ENCODE assay signal across 16 cellular contexts in genomic region chr1:173445164-173445563, GRCh38. TPM values are rescaled to one million over a fixed set of nuclear protein-coding genes. Genes with fewer than 3 reads are reported as not detected.
DNase-seq lines count a peak whose midpoint lies in the region; ATAC-seq and TF ChIP-seq lines count a peak whose summit lies in the region.
"Had no signal": no experiment of that assay in that cellular context is flagged by ENCODE, and none has a peak within 500 bp of the region (broad histone marks: within the 10 kb centered on the region; RNA-seq: fewer than 3 reads in every experiment).

No MANE protein-coding gene starts in this region.

- ATAC-seq in GM23338 (no peak), HG02571 (IDR thresholded peaks at IDR 0.05; ENCODE audit: unreplicated experiment) (no peak), left lung (no peak)

- 0 out of 2 replicates have a peak, but pooled peaks cover 6% of the 10 kb centered on the region for H3F3A ChIP-seq in GM23338 (replicated peaks; ENCODE audit: low read depth)

- H3K9me2 ChIP-seq in GM23338 (ENCODE audit: insufficient read depth) (no peaks in the 10 kb centered on the region; the same call in 1 of the 2 replicates), OCI-LY7 (ENCODE audit: insufficient read depth, low read length) (no peaks in the 10 kb centered on the region)

- no peak overlapping the region for H2AFZ ChIP-seq in GM23338
- H2AFZ ChIP-seq in OCI-LY7 (ENCODE audit: low read length), result no peak overlapping the region

- H3K27ac Mint-ChIP-seq in activated CD4-positive, alpha-beta T cell treated with anti-CD3 and anti-CD28 coated beads, Interleukin-2, amount 10 ng/mL, durations not matched to agents 7 days and 5 days, result peak overlapping the region; percentile 65
- H3K27ac Mint-ChIP-seq in GM23338 (no peak overlapping the region), nephron progenitor cell (peak overlapping the region; percentile 4)

- H3K9me3 ChIP-seq in OCI-LY7 (ENCODE audit: low read length), result 0 out of 2 replicates have a peak, but pooled peaks cover 16% of the 10 kb centered on the region
- H3K9me3 ChIP-seq in vagina, result peaks cover 3% of the 10 kb centered on the region
- peaks cover 0 to 8% of the 10 kb centered on the region in 2 donors for H3K9me3 ChIP-seq in left lung
- H3K9me3 ChIP-seq: colonic mucosa, stomach had no signal

- H3K27ac ChIP-seq in GM23338 (ENCODE audit: low read depth) (peak overlapping the region; percentile 73), OCI-LY7 (ENCODE audit: low read depth, low read length, poor library complexity, severe bottlenecking) (no peak overlapping the region), vagina (no peak overlapping the region), left lung (no peak overlapping the region)
- H3K27ac ChIP-seq: colonic mucosa, stomach had no signal

- POLR2A ChIA-PET in activated CD4-positive, alpha-beta T cell treated with anti-CD3 and anti-CD28 coated beads, Interleukin-2, amount 10 ng/mL, durations not matched to agents 7 days and 5 days (lab: Charles Lee), result no interaction called here
- POLR2A ChIA-PET in OCI-LY7 (lab: Charles Lee), result interaction anchor here (1.0 kb wide), 1 partner anchor 628 kb away, joined by 3 read pairs; no protein-coding TSS in a partner anchor

- H4K20me1 ChIP-seq in GM23338 (replicated peaks; ENCODE audit: insufficient read depth), result no peaks in the 10 kb centered on the region
- H4K20me1 ChIP-seq in OCI-LY7 (ENCODE audit: insufficient read depth, low read length), result no peaks in the 10 kb centered on the region

- H3K36me3 Mint-ChIP-seq in activated CD4-positive, alpha-beta T cell treated with anti-CD3 and anti-CD28 coated beads, Interleukin-2, amount 10 ng/mL, durations not matched to agents 7 days and 5 days (ENCODE audit: low read depth), result peaks cover 35% of the 10 kb centered on the region
- peaks cover 56% of the 10 kb centered on the region for H3K36me3 Mint-ChIP-seq in GM23338 (ENCODE audit: low read depth)
- peaks cover 37% of the 10 kb centered on the region for H3K36me3 Mint-ChIP-seq in nephron progenitor cell (ENCODE audit: low read depth)

- H3K79me2 ChIP-seq in GM23338 (replicated peaks; ENCODE audit: insufficient read depth) (peaks cover 38% of the 10 kb centered on the region), OCI-LY7 (ENCODE audit: insufficient read depth, low read depth, low read length) (no peaks in the 10 kb centered on the region)

- no peak for TF ChIP-seq CTCF in GM23338 (conservative IDR thresholded peaks at IDR 0.05; ENCODE audit: low read depth in 2 of 2)
- no peak for TF ChIP-seq CTCF in OCI-LY7 (conservative IDR thresholded peaks at IDR 0.05; ENCODE audit: low read length)
- TF ChIP-seq CTCF in nephron progenitor cell (IDR thresholded peaks at IDR 0.05), result no peak
- TF ChIP-seq CTCF in vagina (IDR thresholded peaks at IDR 0.05), result no peak
- TF ChIP-seq CTCF in left lung (IDR thresholded peaks at IDR 0.05), result no peak

- H3K27me3 Mint-ChIP-seq in activated CD4-positive, alpha-beta T cell treated with anti-CD3 and anti-CD28 coated beads, Interleukin-2, amount 10 ng/mL, durations not matched to agents 7 days and 5 days, result no peaks in the 10 kb centered on the region
- H3K27me3 Mint-ChIP-seq in GM23338 (ENCODE audit: insufficient read depth, low read depth, poor library complexity), result peaks cover 3% of the 10 kb centered on the region
- peaks cover 4% of the 10 kb centered on the region for H3K27me3 Mint-ChIP-seq in nephron progenitor cell (ENCODE audit: low read depth, poor library complexity)

- no peak overlapping the region for H3K4me3 ChIP-seq in GM23338
- H3K4me3 ChIP-seq in OCI-LY7 (ENCODE audit: low read depth, low read length, poor library complexity, severe bottlenecking), result no peak overlapping the region
- no peak overlapping the region for H3K4me3 ChIP-seq in vagina
- H3K4me3 ChIP-seq in left lung, result no peak overlapping the region
- H3K4me3 ChIP-seq: colonic mucosa, stomach had no signal

- H3K4me1 ChIP-seq in GM23338 (ENCODE audit: insufficient read depth) (peaks cover 39% of the 10 kb centered on the region), OCI-LY7 (ENCODE audit: insufficient read depth, low read length, poor library complexity, severe bottlenecking) (peaks cover 13% of the 10 kb centered on the region), vagina (no peaks in the 10 kb centered on the region), left lung (no peaks in the 10 kb centered on the region)
- H3K4me1 ChIP-seq: colonic mucosa, stomach had no signal

- H3K27me3 ChIP-seq in GM23338 (ENCODE audit: insufficient read depth), result no peaks in the 10 kb centered on the region
- H3K27me3 ChIP-seq in vagina, result no peaks in the 10 kb centered on the region
- H3K27me3 ChIP-seq in left lung, result no peaks in the 10 kb centered on the region
- H3K27me3 ChIP-seq: colonic mucosa, stomach had no signal

- CTCF ChIA-PET in activated CD4-positive, alpha-beta T cell treated with anti-CD3 and anti-CD28 coated beads, Interleukin-2, amount 10 ng/mL, durations not matched to agents 7 days and 5 days (lab: Charles Lee), result no interaction called here
- CTCF ChIA-PET in OCI-LY7 (lab: Charles Lee; ENCODE audit: unreplicated experiment), result no interaction called here

- DNase-seq in activated CD4-positive, alpha-beta T cell treated with anti-CD3 and anti-CD28 coated beads, Interleukin-2, amount 10 ng/mL, durations not matched to agents 7 days and 5 days, result no peak
- no peak for DNase-seq in activated CD4-positive, alpha-beta T cell treated with anti-CD3 and anti-CD28 coated beads for 1 hour
- DNase-seq in GM23338 (ENCODE audit: low spot score), result no peak
- DNase-seq in OCI-LY7 (ENCODE audit: low spot score), result no peak
- DNase-seq in nephron progenitor cell, result no peak
- no peak for DNase-seq in vagina (ENCODE audit: extremely low spot score in 2 of 2)
- no peak for DNase-seq in left lung
- DNase-seq: amniotic stem cell, colonic mucosa, COR-L47, islet precursor cell, midbrain, NCI-H345, small intestine, stomach had no signal

- H3K4me2 ChIP-seq in GM23338, result peak overlapping the region; percentile 31; the same call in 1 of the 2 replicates
- H3K4me2 ChIP-seq in OCI-LY7 (ENCODE audit: low read length), result peak overlapping the region; percentile 38; the same call in 1 of the 2 replicates

- H3K4me1 Mint-ChIP-seq in activated CD4-positive, alpha-beta T cell treated with anti-CD3 and anti-CD28 coated beads, Interleukin-2, amount 10 ng/mL, durations not matched to agents 7 days and 5 days, result peaks cover 22% of the 10 kb centered on the region
- H3K4me1 Mint-ChIP-seq in GM23338 (peaks cover 29% of the 10 kb centered on the region), nephron progenitor cell (no peaks in the 10 kb centered on the region)

- intact Hi-C loops in OCI-LY7 (cut with micrococcal nuclease; ENCODE audit: unreplicated experiment), result no loop called here
- intact Hi-C loops in vagina (cut with DNase I), result no loop called here
- intact Hi-C loops in left lung (cut with DNase I), result no loop called here

- peak overlapping the region; percentile 4 for H3K4me3 Mint-ChIP-seq in activated CD4-positive, alpha-beta T cell treated with anti-CD3 and anti-CD28 coated beads, Interleukin-2, amount 10 ng/mL, durations not matched to agents 7 days and 5 days
- no peak overlapping the region for H3K4me3 Mint-ChIP-seq in GM23338
- no peak overlapping the region for H3K4me3 Mint-ChIP-seq in nephron progenitor cell

- TF ChIP-seq POLR2A in vagina (IDR thresholded peaks at IDR 0.05), result no peak

- no TSS peak for BruUV-seq in OCI-LY7 (replicated peaks; lab: Mats Ljungman, UMichigan)

- H3K9me3 Mint-ChIP-seq in activated CD4-positive, alpha-beta T cell treated with anti-CD3 and anti-CD28 coated beads, Interleukin-2, amount 10 ng/mL, durations not matched to agents 7 days and 5 days, result peaks cover 27% of the 10 kb centered on the region
- H3K9me3 Mint-ChIP-seq in GM23338 (peaks cover 33% of the 10 kb centered on the region), nephron progenitor cell (peaks cover 34% of the 10 kb centered on the region)

- H3K36me3 ChIP-seq in GM23338 (ENCODE audit: insufficient read depth), result peaks cover 15% of the 10 kb centered on the region
- no peaks in the 10 kb centered on the region; the same call in 1 of the 2 replicates for H3K36me3 ChIP-seq in OCI-LY7 (ENCODE audit: insufficient read depth, low read length)
- no peaks in the 10 kb centered on the region for H3K36me3 ChIP-seq in vagina
- no peaks in the 10 kb centered on the region for H3K36me3 ChIP-seq in left lung
- H3K36me3 ChIP-seq: colonic mucosa had no signal

TF ChIP-seq in GM23338, 12 proteins besides CTCF, POLR2A, EP300 and RAD21 (continues in another document):
- no peak for TF ChIP-seq POLR2AphosphoS5 (IDR thresholded peaks at IDR 0.05; ENCODE audit: low read depth)
- no peak for TF ChIP-seq JUNB (IDR thresholded peaks at IDR 0.05; ENCODE audit: unreplicated experiment)

RNA-seq across cellular contexts. Expression of gene PRDX6, which starts 32.0 kb away (rescaled TPM):
- total RNA-seq in activated CD4-positive, alpha-beta T cell treated with anti-CD3 and anti-CD28 coated beads, Interleukin-2, amount 10 ng/mL, durations not matched to agents 7 days and 5 days, result 100 to 1,000 TPM; 110 TPM
- 448 and 516 TPM in 2 replicates for total RNA-seq in GM23338 (2014; rRNA removed; shearing (Covaris generic))
- polyA plus RNA-seq in GM23338 (2016; fragmentation: Nextera tagmentation; extraction: Ambion mirVana), result 726 and 746 TPM in 2 replicates
- 87.4 and 109 TPM in 2 replicates for total RNA-seq in OCI-LY7 (2014; rRNA removed; shearing (Covaris generic))
- total RNA-seq in OCI-LY7 (2022) (144 and 148 TPM in 2 replicates), vagina (245 TPM), left lung (100 to 1,000 TPM; 251 to 263 TPM)
